Comparison of ENCODE assay signal across 2 cellular contexts in the genomic region with DNA sequence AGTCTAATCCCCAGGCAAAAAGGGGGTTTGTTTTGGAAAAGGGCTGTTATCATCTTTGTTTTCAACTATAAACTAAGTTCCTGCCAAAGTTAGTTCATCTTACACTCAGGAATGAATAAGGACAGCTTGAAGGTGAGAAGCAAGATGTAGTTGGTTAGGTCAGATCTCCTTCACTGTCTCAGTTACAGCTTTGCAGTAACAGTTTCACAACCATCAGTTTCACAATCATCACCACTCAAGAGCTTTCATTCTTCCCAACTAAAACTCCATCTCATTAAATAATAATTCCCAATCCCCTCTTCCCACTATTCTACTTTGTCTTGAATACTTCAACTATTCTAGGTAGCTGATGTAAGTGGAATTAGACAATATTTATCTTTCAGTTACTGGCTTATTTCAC.
TF ChIP-seq lines count a peak whose summit lies in the region.

No MANE protein-coding gene starts in this region.

TF ChIP-seq in GM12878, 131 proteins besides CTCF, POLR2A, EP300 and RAD21:
- TF ChIP-seq, protein P1, sequence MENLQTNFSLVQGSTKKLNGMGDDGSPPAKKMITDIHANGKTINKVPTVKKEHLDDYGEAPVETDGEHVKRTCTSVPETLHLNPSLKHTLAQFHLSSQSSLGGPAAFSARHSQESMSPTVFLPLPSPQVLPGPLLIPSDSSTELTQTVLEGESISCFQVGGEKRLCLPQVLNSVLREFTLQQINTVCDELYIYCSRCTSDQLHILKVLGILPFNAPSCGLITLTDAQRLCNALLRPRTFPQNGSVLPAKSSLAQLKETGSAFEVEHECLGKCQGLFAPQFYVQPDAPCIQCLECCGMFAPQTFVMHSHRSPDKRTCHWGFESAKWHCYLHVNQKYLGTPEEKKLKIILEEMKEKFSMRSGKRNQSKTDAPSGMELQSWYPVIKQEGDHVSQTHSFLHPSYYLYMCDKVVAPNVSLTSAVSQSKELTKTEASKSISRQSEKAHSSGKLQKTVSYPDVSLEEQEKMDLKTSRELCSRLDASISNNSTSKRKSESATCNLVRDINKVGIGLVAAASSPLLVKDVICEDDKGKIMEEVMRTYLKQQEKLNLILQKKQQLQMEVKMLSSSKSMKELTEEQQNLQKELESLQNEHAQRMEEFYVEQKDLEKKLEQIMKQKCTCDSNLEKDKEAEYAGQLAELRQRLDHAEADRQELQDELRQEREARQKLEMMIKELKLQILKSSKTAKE (IDR thresholded peaks at IDR 0.05; ENCODE audit: low read depth, poor library complexity, severe bottlenecking): no peak
- TF ChIP-seq KLF5 (IDR thresholded peaks at IDR 0.05; ENCODE audit: partially characterized antibody): no peak
- TF ChIP-seq RCOR1 (conservative IDR thresholded peaks at IDR 0.05; ENCODE audit: low read depth, low read length): no peak
- TF ChIP-seq YBX1 (IDR thresholded peaks at IDR 0.05): no peak
- no peak for TF ChIP-seq NR2C1 (IDR thresholded peaks at IDR 0.05)
- TF ChIP-seq CHD2 (IDR thresholded peaks at IDR 0.05; ENCODE audit: borderline replicate concordance, low read depth, low read length): no peak
- no peak for TF ChIP-seq ATF7 (IDR thresholded peaks at IDR 0.05; ENCODE audit: low read depth)
- no peak for TF ChIP-seq SP1 (IDR thresholded peaks at IDR 0.05; ENCODE audit: low read depth, low read length)
- TF ChIP-seq DPF2 (IDR thresholded peaks at IDR 0.05): no peak
- TF ChIP-seq EZH2 (IDR thresholded peaks at IDR 0.05; ENCODE audit: borderline replicate concordance, control insufficient read depth, low read depth, low read length): no peak
- TF ChIP-seq, protein P2, sequence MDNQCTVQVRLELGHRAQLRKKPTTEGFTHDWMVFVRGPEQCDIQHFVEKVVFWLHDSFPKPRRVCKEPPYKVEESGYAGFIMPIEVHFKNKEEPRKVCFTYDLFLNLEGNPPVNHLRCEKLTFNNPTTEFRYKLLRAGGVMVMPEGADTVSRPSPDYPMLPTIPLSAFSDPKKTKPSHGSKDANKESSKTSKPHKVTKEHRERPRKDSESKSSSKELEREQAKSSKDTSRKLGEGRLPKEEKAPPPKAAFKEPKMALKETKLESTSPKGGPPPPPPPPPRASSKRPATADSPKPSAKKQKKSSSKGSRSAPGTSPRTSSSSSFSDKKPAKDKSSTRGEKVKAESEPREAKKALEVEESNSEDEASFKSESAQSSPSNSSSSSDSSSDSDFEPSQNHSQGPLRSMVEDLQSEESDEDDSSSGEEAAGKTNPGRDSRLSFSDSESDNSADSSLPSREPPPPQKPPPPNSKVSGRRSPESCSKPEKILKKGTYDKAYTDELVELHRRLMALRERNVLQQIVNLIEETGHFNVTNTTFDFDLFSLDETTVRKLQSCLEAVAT (IDR thresholded peaks at IDR 0.05): no peak
- no peak for TF ChIP-seq SREBF1 (IDR thresholded peaks at IDR 0.05; ENCODE audit: low read length)
- TF ChIP-seq, protein P3, sequence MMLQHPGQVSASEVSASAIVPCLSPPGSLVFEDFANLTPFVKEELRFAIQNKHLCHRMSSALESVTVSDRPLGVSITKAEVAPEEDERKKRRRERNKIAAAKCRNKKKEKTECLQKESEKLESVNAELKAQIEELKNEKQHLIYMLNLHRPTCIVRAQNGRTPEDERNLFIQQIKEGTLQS (IDR thresholded peaks at IDR 0.05; ENCODE audit: borderline replicate concordance, extremely low read depth, low read depth, low read length): no peak
- TF ChIP-seq ZBED1 (IDR thresholded peaks at IDR 0.05; ENCODE audit: borderline replicate concordance): no peak
- TF ChIP-seq ETV6 (conservative IDR thresholded peaks at IDR 0.05 in 1 of 2, IDR thresholded peaks at IDR 0.05 in 1 of 2; ENCODE audit: borderline replicate concordance in 1 of 2, low read depth in 1 of 2): no peak
- TF ChIP-seq FOXM1 (IDR thresholded peaks at IDR 0.05; ENCODE audit: low read depth, low read length): no peak
- TF ChIP-seq ASH2L (IDR thresholded peaks at IDR 0.05; ENCODE audit: borderline replicate concordance, low read depth): no peak
- no peak for TF ChIP-seq NR2C2 (IDR thresholded peaks at IDR 0.05; ENCODE audit: borderline replicate concordance, control insufficient read depth, insufficient read length, low read depth)

TF ChIP-seq in GM23338, 12 proteins besides CTCF, POLR2A, EP300 and RAD21 (continued from another document):
- TF ChIP-seq, protein P4, sequence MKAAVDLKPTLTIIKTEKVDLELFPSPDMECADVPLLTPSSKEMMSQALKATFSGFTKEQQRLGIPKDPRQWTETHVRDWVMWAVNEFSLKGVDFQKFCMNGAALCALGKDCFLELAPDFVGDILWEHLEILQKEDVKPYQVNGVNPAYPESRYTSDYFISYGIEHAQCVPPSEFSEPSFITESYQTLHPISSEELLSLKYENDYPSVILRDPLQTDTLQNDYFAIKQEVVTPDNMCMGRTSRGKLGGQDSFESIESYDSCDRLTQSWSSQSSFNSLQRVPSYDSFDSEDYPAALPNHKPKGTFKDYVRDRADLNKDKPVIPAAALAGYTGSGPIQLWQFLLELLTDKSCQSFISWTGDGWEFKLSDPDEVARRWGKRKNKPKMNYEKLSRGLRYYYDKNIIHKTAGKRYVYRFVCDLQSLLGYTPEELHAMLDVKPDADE (IDR thresholded peaks at IDR 0.05): no peak
- TF ChIP-seq ZNF114 (CRISPR knock-in tag; IDR thresholded peaks at IDR 0.05) (no peak), STAT1 (IDR thresholded peaks at IDR 0.05; ENCODE audit: unreplicated experiment) (no peak), EZH2phosphoT487 (IDR thresholded peaks at IDR 0.05; ENCODE audit: unreplicated experiment) (no peak), ZNF331 (CRISPR knock-in tag; IDR thresholded peaks at IDR 0.05; ENCODE audit: low read depth) (no peak), CREB1 (CRISPR knock-in tag; IDR thresholded peaks at IDR 0.05; ENCODE audit: low read depth) (no peak)
- TF ChIP-seq, protein P5, sequence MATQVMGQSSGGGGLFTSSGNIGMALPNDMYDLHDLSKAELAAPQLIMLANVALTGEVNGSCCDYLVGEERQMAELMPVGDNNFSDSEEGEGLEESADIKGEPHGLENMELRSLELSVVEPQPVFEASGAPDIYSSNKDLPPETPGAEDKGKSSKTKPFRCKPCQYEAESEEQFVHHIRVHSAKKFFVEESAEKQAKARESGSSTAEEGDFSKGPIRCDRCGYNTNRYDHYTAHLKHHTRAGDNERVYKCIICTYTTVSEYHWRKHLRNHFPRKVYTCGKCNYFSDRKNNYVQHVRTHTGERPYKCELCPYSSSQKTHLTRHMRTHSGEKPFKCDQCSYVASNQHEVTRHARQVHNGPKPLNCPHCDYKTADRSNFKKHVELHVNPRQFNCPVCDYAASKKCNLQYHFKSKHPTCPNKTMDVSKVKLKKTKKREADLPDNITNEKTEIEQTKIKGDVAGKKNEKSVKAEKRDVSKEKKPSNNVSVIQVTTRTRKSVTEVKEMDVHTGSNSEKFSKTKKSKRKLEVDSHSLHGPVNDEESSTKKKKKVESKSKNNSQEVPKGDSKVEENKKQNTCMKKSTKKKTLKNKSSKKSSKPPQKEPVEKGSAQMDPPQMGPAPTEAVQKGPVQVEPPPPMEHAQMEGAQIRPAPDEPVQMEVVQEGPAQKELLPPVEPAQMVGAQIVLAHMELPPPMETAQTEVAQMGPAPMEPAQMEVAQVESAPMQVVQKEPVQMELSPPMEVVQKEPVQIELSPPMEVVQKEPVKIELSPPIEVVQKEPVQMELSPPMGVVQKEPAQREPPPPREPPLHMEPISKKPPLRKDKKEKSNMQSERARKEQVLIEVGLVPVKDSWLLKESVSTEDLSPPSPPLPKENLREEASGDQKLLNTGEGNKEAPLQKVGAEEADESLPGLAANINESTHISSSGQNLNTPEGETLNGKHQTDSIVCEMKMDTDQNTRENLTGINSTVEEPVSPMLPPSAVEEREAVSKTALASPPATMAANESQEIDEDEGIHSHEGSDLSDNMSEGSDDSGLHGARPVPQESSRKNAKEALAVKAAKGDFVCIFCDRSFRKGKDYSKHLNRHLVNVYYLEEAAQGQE (IDR thresholded peaks at IDR 0.05; ENCODE audit: unreplicated experiment): no peak
- TF ChIP-seq, protein P6, sequence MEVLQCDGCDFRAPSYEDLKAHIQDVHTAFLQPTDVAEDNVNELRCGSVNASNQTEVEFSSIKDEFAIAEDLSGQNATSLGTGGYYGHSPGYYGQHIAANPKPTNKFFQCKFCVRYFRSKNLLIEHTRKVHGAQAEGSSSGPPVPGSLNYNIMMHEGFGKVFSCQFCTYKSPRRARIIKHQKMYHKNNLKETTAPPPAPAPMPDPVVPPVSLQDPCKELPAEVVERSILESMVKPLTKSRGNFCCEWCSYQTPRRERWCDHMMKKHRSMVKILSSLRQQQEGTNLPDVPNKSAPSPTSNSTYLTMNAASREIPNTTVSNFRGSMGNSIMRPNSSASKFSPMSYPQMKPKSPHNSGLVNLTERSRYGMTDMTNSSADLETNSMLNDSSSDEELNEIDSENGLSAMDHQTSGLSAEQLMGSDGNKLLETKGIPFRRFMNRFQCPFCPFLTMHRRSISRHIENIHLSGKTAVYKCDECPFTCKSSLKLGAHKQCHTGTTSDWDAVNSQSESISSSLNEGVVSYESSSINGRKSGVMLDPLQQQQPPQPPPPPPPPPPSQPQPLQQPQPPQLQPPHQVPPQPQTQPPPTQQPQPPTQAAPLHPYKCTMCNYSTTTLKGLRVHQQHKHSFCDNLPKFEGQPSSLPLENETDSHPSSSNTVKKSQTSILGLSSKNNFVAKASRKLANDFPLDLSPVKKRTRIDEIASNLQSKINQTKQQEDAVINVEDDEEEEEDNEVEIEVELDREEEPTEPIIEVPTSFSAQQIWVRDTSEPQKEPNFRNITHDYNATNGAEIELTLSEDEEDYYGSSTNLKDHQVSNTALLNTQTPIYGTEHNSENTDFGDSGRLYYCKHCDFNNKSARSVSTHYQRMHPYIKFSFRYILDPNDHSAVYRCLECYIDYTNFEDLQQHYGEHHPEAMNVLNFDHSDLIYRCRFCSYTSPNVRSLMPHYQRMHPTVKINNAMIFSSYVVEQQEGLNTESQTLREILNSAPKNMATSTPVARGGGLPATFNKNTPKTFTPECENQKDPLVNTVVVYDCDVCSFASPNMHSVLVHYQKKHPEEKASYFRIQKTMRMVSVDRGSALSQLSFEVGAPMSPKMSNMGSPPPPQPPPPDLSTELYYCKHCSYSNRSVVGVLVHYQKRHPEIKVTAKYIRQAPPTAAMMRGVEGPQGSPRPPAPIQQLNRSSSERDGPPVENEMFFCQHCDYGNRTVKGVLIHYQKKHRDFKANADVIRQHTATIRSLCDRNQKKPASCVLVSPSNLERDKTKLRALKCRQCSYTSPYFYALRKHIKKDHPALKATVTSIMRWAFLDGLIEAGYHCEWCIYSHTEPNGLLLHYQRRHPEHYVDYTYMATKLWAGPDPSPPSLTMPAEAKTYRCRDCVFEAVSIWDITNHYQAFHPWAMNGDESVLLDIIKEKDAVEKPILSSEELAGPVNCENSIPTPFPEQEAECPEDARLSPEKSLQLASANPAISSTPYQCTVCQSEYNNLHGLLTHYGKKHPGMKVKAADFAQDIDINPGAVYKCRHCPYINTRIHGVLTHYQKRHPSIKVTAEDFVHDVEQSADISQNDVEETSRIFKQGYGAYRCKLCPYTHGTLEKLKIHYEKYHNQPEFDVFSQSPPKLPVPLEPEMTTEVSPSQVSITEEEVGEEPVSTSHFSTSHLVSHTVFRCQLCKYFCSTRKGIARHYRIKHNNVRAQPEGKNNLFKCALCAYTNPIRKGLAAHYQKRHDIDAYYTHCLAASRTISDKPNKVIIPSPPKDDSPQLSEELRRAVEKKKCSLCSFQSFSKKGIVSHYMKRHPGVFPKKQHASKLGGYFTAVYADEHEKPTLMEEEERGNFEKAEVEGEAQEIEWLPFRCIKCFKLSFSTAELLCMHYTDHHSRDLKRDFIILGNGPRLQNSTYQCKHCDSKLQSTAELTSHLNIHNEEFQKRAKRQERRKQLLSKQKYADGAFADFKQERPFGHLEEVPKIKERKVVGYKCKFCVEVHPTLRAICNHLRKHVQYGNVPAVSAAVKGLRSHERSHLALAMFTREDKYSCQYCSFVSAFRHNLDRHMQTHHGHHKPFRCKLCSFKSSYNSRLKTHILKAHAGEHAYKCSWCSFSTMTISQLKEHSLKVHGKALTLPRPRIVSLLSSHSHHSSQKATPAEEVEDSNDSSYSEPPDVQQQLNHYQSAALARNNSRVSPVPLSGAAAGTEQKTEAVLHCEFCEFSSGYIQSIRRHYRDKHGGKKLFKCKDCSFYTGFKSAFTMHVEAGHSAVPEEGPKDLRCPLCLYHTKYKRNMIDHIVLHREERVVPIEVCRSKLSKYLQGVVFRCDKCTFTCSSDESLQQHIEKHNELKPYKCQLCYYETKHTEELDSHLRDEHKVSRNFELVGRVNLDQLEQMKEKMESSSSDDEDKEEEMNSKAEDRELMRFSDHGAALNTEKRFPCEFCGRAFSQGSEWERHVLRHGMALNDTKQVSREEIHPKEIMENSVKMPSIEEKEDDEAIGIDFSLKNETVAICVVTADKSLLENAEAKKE (CRISPR knock-in tag; IDR thresholded peaks at IDR 0.05): no peak
